ENCODE assay signal across 17 cellular contexts in the genomic region with DNA sequence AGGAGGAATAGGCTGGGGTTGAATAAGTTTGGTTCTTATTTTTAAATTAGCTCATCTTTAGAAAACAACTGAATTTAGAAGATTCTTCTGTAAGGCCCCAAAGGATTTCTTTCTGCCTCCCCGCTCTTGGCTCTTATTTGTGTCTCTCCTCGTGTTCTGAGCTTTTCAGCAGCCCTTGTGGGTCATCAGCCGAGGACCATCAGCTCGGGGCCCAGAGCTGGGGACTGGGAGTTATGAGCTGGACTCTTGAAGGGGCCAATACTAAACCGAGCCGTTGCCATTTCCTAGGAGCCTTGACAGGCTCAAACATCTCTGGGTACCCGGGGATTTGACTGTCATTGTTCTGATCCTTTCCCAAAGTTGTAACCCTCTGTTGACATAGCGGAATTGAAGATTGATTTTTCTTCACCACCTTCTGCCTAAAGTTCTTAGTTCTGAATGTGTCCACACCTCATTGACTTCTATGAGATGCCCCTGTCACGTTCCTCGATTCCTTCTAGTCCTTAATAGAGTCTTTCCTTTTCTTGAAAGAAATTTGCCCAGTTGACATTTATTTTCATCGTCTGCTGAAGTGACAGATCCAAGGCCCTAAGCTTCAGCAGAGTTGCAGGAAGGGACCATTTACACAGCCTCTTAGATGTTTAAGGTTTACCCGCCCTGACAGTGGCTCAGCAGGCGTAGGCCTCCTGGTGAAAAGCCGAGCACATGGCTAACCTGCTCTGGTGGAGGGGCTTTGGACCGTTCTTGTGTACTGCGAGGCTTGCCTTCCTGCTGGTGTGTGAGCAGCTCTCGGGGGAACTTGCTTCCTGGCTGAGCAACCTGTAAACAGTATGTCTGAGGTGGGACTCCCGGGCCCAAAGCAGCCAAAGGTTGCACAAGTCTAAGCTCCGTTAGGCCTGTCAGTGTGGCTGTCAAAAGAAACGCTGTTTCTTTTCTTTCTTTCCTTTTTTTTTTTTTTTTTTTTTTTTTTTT. TPM values are rescaled to one million over a fixed set of nuclear protein-coding genes. Genes with fewer than 3 reads are reported as not detected.
DNase-seq lines count a peak whose midpoint lies in the region; ATAC-seq, FAIRE-seq and TF ChIP-seq lines count a peak whose summit lies in the region.
"Had no signal": no experiment of that assay in that cellular context is flagged by ENCODE, and none has a peak within 500 bp of the region (broad histone marks: within the 10 kb centered on the region; RNA-seq: fewer than 3 reads in every experiment).

No MANE protein-coding gene starts in this region.

- H3K4ac ChIP-seq in H9 (ENCODE audit: low read depth, low read length): no peak overlapping the region

- peaks cover 8 to 23% of the 10 kb centered on the region in 2 experiments; a peak in 3 of 4 replicates for H3K4me1 Mint-ChIP-seq in H9
- H3K4me1 Mint-ChIP-seq in activated CD4-positive, alpha-beta T cell treated with anti-CD3 and anti-CD28 coated beads, Interleukin-2, amount 10 ng/mL, durations not matched to agents 7 days and 5 days: no peaks in the 10 kb centered on the region
- H3K4me1 Mint-ChIP-seq: naive B cell had no signal

- no peak overlapping the region for H2BK5ac ChIP-seq in H9 (ENCODE audit: insufficient read length, low read length)

- WGBS in H9 (ENCODE audit: extremely low coverage, insufficient read length, low lambda C conversion rate): no CpG with 5 or more reads among the region's 20 CpGs

- H3K9me3 ChIP-seq in H9 (ENCODE audit: control insufficient read depth, low read depth, low read length) (no peaks in the 10 kb centered on the region), kidney (ENCODE audit: control insufficient read depth in 1 of 2, low read length in 2 of 2) (no peaks in the 10 kb centered on the region), subcutaneous abdominal adipose tissue (ENCODE audit: control insufficient read depth in 5 of 5, low read length in 5 of 5) (no peaks in the 10 kb centered on the region)

- no peak overlapping the region for H2BK20ac ChIP-seq in H9 (ENCODE audit: low read depth, low read length, poor library complexity, severe bottlenecking)

- no peak overlapping the region for H3K23ac ChIP-seq in H9 (ENCODE audit: insufficient read length, low read depth, low read length)

- DNase-seq in H9 (no peak), brain microvascular endothelial cell (no peak), kidney (peak; percentile 32), NCI-H2171 (lab: John Stamatoyannopoulos, UW) (no peak)
- DNase-seq in activated CD4-positive, alpha-beta T cell treated with anti-CD3 and anti-CD28 coated beads, Interleukin-2, amount 10 ng/mL, durations not matched to agents 7 days and 5 days: no peak
- DNase-seq in activated CD4-positive, CD25-positive, alpha-beta regulatory T cell treated with anti-CD3 and anti-CD28 coated beads, Interleukin-2, amount 50 U/mL, for 72 hours: no peak
- DNase-seq: activated CD4-positive, alpha-beta memory T cell treated with anti-CD3 and anti-CD28 coated beads for 36 hours; activated effector memory CD4-positive, alpha-beta T cell treated with Interleukin-2 at 50 U/mL for 16 hours; immature natural killer cell; naive B cell; NCI-H2227 treated with DMSO at 0.1 percent for 48 hours had no signal

- intact Hi-C loops in kidney (cut with DNase I): no loop called here

- CTCF ChIA-PET in activated CD4-positive, alpha-beta T cell treated with anti-CD3 and anti-CD28 coated beads, Interleukin-2, amount 10 ng/mL, durations not matched to agents 7 days and 5 days (lab: Charles Lee): interaction anchor here (0.8 kb wide), 1 partner anchor 23 kb away, joined by 3 read pairs; no protein-coding TSS in a partner anchor

- no peak overlapping the region for H4K91ac ChIP-seq in H9 (ENCODE audit: insufficient read length, low read depth, low read length)

- ATAC-seq in GM21447 (IDR thresholded peaks at IDR 0.05; ENCODE audit: unreplicated experiment): no peak

- no peaks in the 10 kb centered on the region for H3K27me3 Mint-ChIP-seq in H9 (ENCODE audit: low read depth)
- H3K27me3 Mint-ChIP-seq in activated CD4-positive, alpha-beta T cell treated with anti-CD3 and anti-CD28 coated beads, Interleukin-2, amount 10 ng/mL, durations not matched to agents 7 days and 5 days: no peaks in the 10 kb centered on the region
- H3K27me3 Mint-ChIP-seq: activated CD4-positive, alpha-beta memory T cell treated with anti-CD3 and anti-CD28 coated beads for 36 hours; naive B cell had no signal

- H3K27ac ChIP-seq in H9 (ENCODE audit: insufficient read length, low read depth, low read length) (no peak overlapping the region), brain microvascular endothelial cell (peak overlapping the region; percentile 99), kidney (ENCODE audit: low read depth in 2 of 2, low read length in 2 of 2) (no peak overlapping the region), subcutaneous abdominal adipose tissue (ENCODE audit: low read depth, low read length) (peak overlapping the region; percentile 69)

- H3K4me3 ChIP-seq in brain microvascular endothelial cell (ENCODE audit: low read depth, low read length): no peak overlapping the region
- no peak overlapping the region for H3K4me3 ChIP-seq in kidney (ENCODE audit: low read length in 2 of 2)
- H3K4me3 ChIP-seq in subcutaneous abdominal adipose tissue (ENCODE audit: low read depth in 1 of 5, low read length in 5 of 5): no peak overlapping the region

- no peaks in the 10 kb centered on the region for H4K20me1 ChIP-seq in H9 (ENCODE audit: control insufficient read depth, insufficient read depth, insufficient read length)

- no peak for FAIRE-seq in kidney (lab: Jason Lieb, UNC)
- FAIRE-seq: H54 had no signal

- H4K5ac ChIP-seq in H9 (ENCODE audit: insufficient read length, low read depth, low read length): no peak overlapping the region

- POLR2A ChIA-PET in activated CD4-positive, alpha-beta T cell treated with anti-CD3 and anti-CD28 coated beads, Interleukin-2, amount 10 ng/mL, durations not matched to agents 7 days and 5 days (lab: Charles Lee): no interaction called here

- no peaks in the 10 kb centered on the region for H3K79me1 ChIP-seq in H9 (ENCODE audit: insufficient read depth, low read depth, low read length, poor library complexity, severe bottlenecking)

- H3K27me3 ChIP-seq in H9 (ENCODE audit: insufficient read depth, low read length) (no peaks in the 10 kb centered on the region), brain microvascular endothelial cell (replicated peaks) (no peaks in the 10 kb centered on the region), subcutaneous abdominal adipose tissue (ENCODE audit: control insufficient read depth in 5 of 5, insufficient read depth in 4 of 5, low read length in 5 of 5) (no peaks in the 10 kb centered on the region)

- peaks cover 13 to 55% (median 51%) of the 10 kb centered on the region in 3 experiments; a peak in 6 of 7 replicates for H3K36me3 Mint-ChIP-seq in H9 (ENCODE audit: insufficient read depth in 1 of 3, low read depth in 3 of 3)
- peaks cover 4% of the 10 kb centered on the region for H3K36me3 Mint-ChIP-seq in activated CD4-positive, alpha-beta T cell treated with anti-CD3 and anti-CD28 coated beads, Interleukin-2, amount 10 ng/mL, durations not matched to agents 7 days and 5 days (ENCODE audit: low read depth)

- H3K4me1 ChIP-seq in H9 (ENCODE audit: insufficient read depth, low read length) (0 out of 2 replicates have a peak, but pooled peaks cover 2% of the 10 kb centered on the region), kidney (ENCODE audit: control insufficient read depth in 1 of 2, insufficient read depth in 1 of 2, low read depth in 1 of 2, low read length in 2 of 2) (peaks cover 0 to 25% of the 10 kb centered on the region in 2 donors), subcutaneous abdominal adipose tissue (ENCODE audit: control insufficient read depth in 5 of 5, insufficient read depth in 5 of 5, low read length in 5 of 5) (peaks cover 20 to 62% (median 58%) of the 10 kb centered on the region in 5 donors)

- no peak overlapping the region for H2BK120ac ChIP-seq in H9 (ENCODE audit: low read depth, low read length, poor library complexity, severe bottlenecking)

- TF ChIP-seq CTCF in H9 (conservative IDR thresholded peaks at IDR 0.05) (no peak), brain microvascular endothelial cell (IDR thresholded peaks at IDR 0.05; ENCODE audit: low read depth, low read length, missing control alignments) (no peak), kidney (IDR thresholded peaks at IDR 0.05; ENCODE audit: borderline replicate concordance, extremely low read depth, insufficient read depth) (no peak)

- H2BK15ac ChIP-seq in H9 (ENCODE audit: low read depth, low read length): no peak overlapping the region

- peaks cover 2% of the 10 kb centered on the region for H3K79me2 ChIP-seq in H9 (ENCODE audit: insufficient read depth, low read length)

- no peak overlapping the region for H3K4me2 ChIP-seq in H9 (ENCODE audit: insufficient read depth, insufficient read length, low read length)

- H2AK5ac ChIP-seq in H9 (ENCODE audit: insufficient read length, low read length): no peak overlapping the region

- no peaks in the 10 kb centered on the region for H3K23me2 ChIP-seq in H9 (ENCODE audit: insufficient read length, low read depth, low read length, poor library complexity, severe bottlenecking)

- no peak overlapping the region for H3T11ph ChIP-seq in H9 (ENCODE audit: low read length)

- peaks cover 76% of the 10 kb centered on the region for H3K36me3 ChIP-seq in brain microvascular endothelial cell (replicated peaks)
- peaks cover 16 to 17% of the 10 kb centered on the region in 2 donors for H3K36me3 ChIP-seq in kidney (ENCODE audit: control insufficient read depth in 1 of 2, insufficient read depth in 2 of 2, low read length in 2 of 2)
- H3K36me3 ChIP-seq in subcutaneous abdominal adipose tissue (ENCODE audit: control insufficient read depth in 5 of 5, insufficient read depth in 5 of 5, low read length in 5 of 5): peaks cover 17 to 67% (median 44%) of the 10 kb centered on the region in 5 donors

- no peak overlapping the region for H3K56ac ChIP-seq in H9 (ENCODE audit: insufficient read length, low read depth, low read length)

- in situ Hi-C loops in brain microvascular endothelial cell (cut with HindIII; ENCODE audit: low pct_ligation_motif_present, low sequenced_read_pairs): loop anchor here (25.0 kb wide), 1 partner anchor 147 kb away; no protein-coding TSS in a partner anchor

- H3K9ac ChIP-seq in H9 (ENCODE audit: extremely low read depth, insufficient read length, low read length): no peak overlapping the region
- no peak overlapping the region for H3K9ac ChIP-seq in kidney (ENCODE audit: low read length in 2 of 2)
- peak overlapping the region in 2 of 5 donors; percentile 14 to 29 for H3K9ac ChIP-seq in subcutaneous abdominal adipose tissue (ENCODE audit: low read length in 5 of 5)

- H2AFZ ChIP-seq in H9 (ENCODE audit: low read length): no peak overlapping the region

- H2BK12ac ChIP-seq in H9 (ENCODE audit: insufficient read length, low read depth, low read length): no peak overlapping the region

- no peak overlapping the region for H3K14ac ChIP-seq in H9 (ENCODE audit: insufficient read depth, low read length)

- H3K18ac ChIP-seq in H9 (ENCODE audit: insufficient read length, low read depth, low read length): no peak overlapping the region

- no peak overlapping the region for H3K4me3 Mint-ChIP-seq in H9
- H3K4me3 Mint-ChIP-seq in activated CD4-positive, alpha-beta T cell treated with anti-CD3 and anti-CD28 coated beads, Interleukin-2, amount 10 ng/mL, durations not matched to agents 7 days and 5 days: no peak overlapping the region
- H3K4me3 Mint-ChIP-seq: activated CD4-positive, alpha-beta memory T cell treated with anti-CD3 and anti-CD28 coated beads for 36 hours; CD14-positive monocyte; immature natural killer cell; naive B cell; T-helper 1 cell treated with Interleukin-12 subunit alpha and Interleukin-12 subunit beta and Interleukin-4 antibody, amounts not matched to agents 30 μg/mL and 1 μg/mL, for 36 hours had no signal

- no peaks in the 10 kb centered on the region for H3K9me3 Mint-ChIP-seq in H9
- H3K9me3 Mint-ChIP-seq in activated CD4-positive, alpha-beta T cell treated with anti-CD3 and anti-CD28 coated beads, Interleukin-2, amount 10 ng/mL, durations not matched to agents 7 days and 5 days: no peaks in the 10 kb centered on the region
- H3K9me3 Mint-ChIP-seq: activated CD4-positive, alpha-beta memory T cell treated with anti-CD3 and anti-CD28 coated beads for 36 hours; CD14-positive monocyte; immature natural killer cell; naive B cell; T-helper 1 cell treated with Interleukin-12 subunit alpha and Interleukin-12 subunit beta and Interleukin-4 antibody, amounts not matched to agents 30 μg/mL and 1 μg/mL, for 36 hours had no signal

- H4K8ac ChIP-seq in H9 (replicated peaks; ENCODE audit: insufficient read length, low read depth, low read length): no peak overlapping the region

- H3K27ac Mint-ChIP-seq in H9: peak overlapping the region in 2 of 3 experiments; percentile 81 to 88; a peak in 5 of 7 replicates
- H3K27ac Mint-ChIP-seq in activated CD4-positive, alpha-beta T cell treated with anti-CD3 and anti-CD28 coated beads, Interleukin-2, amount 10 ng/mL, durations not matched to agents 7 days and 5 days: no peak overlapping the region
- H3K27ac Mint-ChIP-seq: activated CD4-positive, alpha-beta memory T cell treated with anti-CD3 and anti-CD28 coated beads for 36 hours; naive B cell; T-helper 1 cell treated with Interleukin-12 subunit alpha and Interleukin-12 subunit beta and Interleukin-4 antibody, amounts not matched to agents 30 μg/mL and 1 μg/mL, for 36 hours had no signal

RNA-seq across cellular contexts. Expression of a gene that starts 24.0 kb away (rescaled TPM):
- total RNA-seq in H9 (2021): 79.4 and 83.6 TPM in 2 replicates
- 63.6 TPM for total RNA-seq in kidney
- 15.0 TPM for polyA plus RNA-seq in kidney (ENCODE audit: insufficient read depth, low read depth, low replicate concordance)
- total RNA-seq in activated CD4-positive, alpha-beta T cell treated with anti-CD3 and anti-CD28 coated beads, Interleukin-2, amount 10 ng/mL, durations not matched to agents 7 days and 5 days: 10 to 100 TPM; 33.5 to 37.3 TPM

RNA-seq across cellular contexts. Expression of a gene that starts 37.6 kb away (rescaled TPM):
- total RNA-seq in H9 (2021): not detected in 2 replicates
- not detected for total RNA-seq in kidney
- polyA plus RNA-seq in kidney (ENCODE audit: insufficient read depth, low read depth, low replicate concordance): not detected
- total RNA-seq in activated CD4-positive, alpha-beta T cell treated with anti-CD3 and anti-CD28 coated beads, Interleukin-2, amount 10 ng/mL, durations not matched to agents 7 days and 5 days: not detected
- total RNA-seq: activated CD4-positive, alpha-beta memory T cell treated with anti-CD3 and anti-CD28 coated beads for 36 hours; HT1080 had no signal
- polyA plus RNA-seq: immature natural killer cell had no signal

Comparison
In these comparisons a context has a peak if more than half of its experiments do, and no peak if none do; other contexts are left out.
1. H3K27ac ChIP-seq: peak in brain microvascular endothelial cell (single experiment) and subcutaneous abdominal adipose tissue (single experiment); none in H9 (single experiment) and kidney (0 of 2).